Comparison of ENCODE assay signal across 1 cellular context in genomic region chr2:192161670-192162290, GRCh38.
TF ChIP-seq lines count a peak whose summit lies in the region.

No MANE protein-coding gene starts in this region.

TF ChIP-seq in HCT116, 20 proteins besides CTCF, POLR2A, EP300 and RAD21 (continued from another document):
- TF ChIP-seq, protein P1, sequence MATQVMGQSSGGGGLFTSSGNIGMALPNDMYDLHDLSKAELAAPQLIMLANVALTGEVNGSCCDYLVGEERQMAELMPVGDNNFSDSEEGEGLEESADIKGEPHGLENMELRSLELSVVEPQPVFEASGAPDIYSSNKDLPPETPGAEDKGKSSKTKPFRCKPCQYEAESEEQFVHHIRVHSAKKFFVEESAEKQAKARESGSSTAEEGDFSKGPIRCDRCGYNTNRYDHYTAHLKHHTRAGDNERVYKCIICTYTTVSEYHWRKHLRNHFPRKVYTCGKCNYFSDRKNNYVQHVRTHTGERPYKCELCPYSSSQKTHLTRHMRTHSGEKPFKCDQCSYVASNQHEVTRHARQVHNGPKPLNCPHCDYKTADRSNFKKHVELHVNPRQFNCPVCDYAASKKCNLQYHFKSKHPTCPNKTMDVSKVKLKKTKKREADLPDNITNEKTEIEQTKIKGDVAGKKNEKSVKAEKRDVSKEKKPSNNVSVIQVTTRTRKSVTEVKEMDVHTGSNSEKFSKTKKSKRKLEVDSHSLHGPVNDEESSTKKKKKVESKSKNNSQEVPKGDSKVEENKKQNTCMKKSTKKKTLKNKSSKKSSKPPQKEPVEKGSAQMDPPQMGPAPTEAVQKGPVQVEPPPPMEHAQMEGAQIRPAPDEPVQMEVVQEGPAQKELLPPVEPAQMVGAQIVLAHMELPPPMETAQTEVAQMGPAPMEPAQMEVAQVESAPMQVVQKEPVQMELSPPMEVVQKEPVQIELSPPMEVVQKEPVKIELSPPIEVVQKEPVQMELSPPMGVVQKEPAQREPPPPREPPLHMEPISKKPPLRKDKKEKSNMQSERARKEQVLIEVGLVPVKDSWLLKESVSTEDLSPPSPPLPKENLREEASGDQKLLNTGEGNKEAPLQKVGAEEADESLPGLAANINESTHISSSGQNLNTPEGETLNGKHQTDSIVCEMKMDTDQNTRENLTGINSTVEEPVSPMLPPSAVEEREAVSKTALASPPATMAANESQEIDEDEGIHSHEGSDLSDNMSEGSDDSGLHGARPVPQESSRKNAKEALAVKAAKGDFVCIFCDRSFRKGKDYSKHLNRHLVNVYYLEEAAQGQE (IDR thresholded peaks at IDR 0.05; ENCODE audit: low read depth), result no peak
TF ChIP-seq in HCT116: peak in this region for 0.
